Comparison of ENCODE assay signal across 22 cellular contexts in genomic region chr7:82395147-82395546, GRCh38. TPM values are rescaled to one million over a fixed set of nuclear protein-coding genes. Genes with fewer than 3 reads are reported as not detected.
A peak's percentile ranks its signal among the peaks of the same experiment; 100 is the strongest.
DNase-seq lines count a peak whose midpoint lies in the region; ATAC-seq and TF ChIP-seq lines count a peak whose summit lies in the region.
"Had no signal": no experiment of that assay in that cellular context is flagged by ENCODE, and none has a peak within 500 bp of the region (broad histone marks: within the 10 kb centered on the region; RNA-seq: fewer than 3 reads in every experiment).

No MANE protein-coding gene starts in this region.

- H3K27ac ChIP-seq in right cardiac atrium (ENCODE audit: low read length) (no peak overlapping the region), A673 (ENCODE audit: low read depth, low read length, poor library complexity, severe bottlenecking) (peak overlapping the region; percentile 80), psoas muscle (peak overlapping the region; percentile 67)
- H3K27ac ChIP-seq: 22Rv1; BLaER1 treated with 17β-estradiol and CSF1 and Interleukin-3, amounts not matched to agents 10 nM and 100 nM had no signal

- no peak overlapping the region for H3K4me3 ChIP-seq in right cardiac atrium (ENCODE audit: low read length)
- H3K4me3 ChIP-seq in A673 (ENCODE audit: low read depth, low read length, poor library complexity, severe bottlenecking) = no peak overlapping the region
- H3K4me3 ChIP-seq in adipocyte (ENCODE audit: low read length) = no peak overlapping the region
- H3K4me3 ChIP-seq in psoas muscle = no peak overlapping the region
- H3K4me3 ChIP-seq: BLaER1 treated with 17β-estradiol and CSF1 and Interleukin-3, amounts not matched to agents 10 nM and 100 nM; GM23338 had no signal

- H3K9ac ChIP-seq in adipocyte (ENCODE audit: low read length) = no peak overlapping the region
- H3K9ac ChIP-seq: BLaER1 treated with 17β-estradiol and CSF1 and Interleukin-3, amounts not matched to agents 10 nM and 100 nM had no signal

- no TSS peak for BruUV-seq in A673 (replicated peaks; lab: Mats Ljungman, UMichigan)

- DNase-seq in Right ventricle myocardium superior = no peak
- no peak for DNase-seq in right cardiac atrium
- no peak for DNase-seq in A673 (ENCODE audit: low spot score)
- DNase-seq in adipocyte (ENCODE audit: low read depth) = peak; percentile 15
- DNase-seq in psoas muscle = no peak
- DNase-seq in T-helper 2 cell = no peak
- DNase-seq in hypothalamus (lab: John Stamatoyannopoulos, UW) = no peak
- DNase-seq: ACHN; AML-193; BE2C; Calu3; CD4-positive, alpha-beta T cell; CD8-positive, alpha-beta memory T cell; DMS53; DMS79 treated with DMSO at 0.1 percent for 48 hours; GF-D8; H9 had no signal

- POLR2A ChIA-PET in A673 (lab: Charles Lee; ENCODE audit: low non-redundant PET) = no interaction called here

- H3K36me3 ChIP-seq in A673 (ENCODE audit: insufficient read depth, low read length, poor library complexity, severe bottlenecking) (no peaks in the 10 kb centered on the region), adipocyte (ENCODE audit: control insufficient read depth, insufficient read depth, low read length, severe bottlenecking) (no peaks in the 10 kb centered on the region), psoas muscle (ENCODE audit: insufficient read depth in 1 of 2, low read depth in 1 of 2) (no peaks in the 10 kb centered on the region)
- H3K36me3 ChIP-seq: BLaER1 treated with 17β-estradiol and CSF1 and Interleukin-3, amounts not matched to agents 10 nM and 100 nM had no signal

- TF ChIP-seq CTCF in A673 (conservative IDR thresholded peaks at IDR 0.05; ENCODE audit: low read depth, low read length) (no peak), psoas muscle (IDR thresholded peaks at IDR 0.05) (no peak)

- H3K27me3 ChIP-seq in right cardiac atrium (ENCODE audit: control insufficient read depth, insufficient read depth) (no peaks in the 10 kb centered on the region), A673 (replicated peaks; ENCODE audit: insufficient read depth, low read depth, low read length, poor library complexity) (no peaks in the 10 kb centered on the region), adipocyte (replicated peaks; ENCODE audit: control insufficient read depth, insufficient read depth, low read length) (no peaks in the 10 kb centered on the region), psoas muscle (ENCODE audit: insufficient read depth in 3 of 3, low read length in 2 of 3) (no peaks in the 10 kb centered on the region)
- H3K27me3 ChIP-seq: BE2C; BLaER1 treated with 17β-estradiol and CSF1 and Interleukin-3, amounts not matched to agents 10 nM and 100 nM had no signal

- H3K4me1 ChIP-seq in right cardiac atrium (ENCODE audit: control insufficient read depth, insufficient read depth, low read length) (no peaks in the 10 kb centered on the region), A673 (ENCODE audit: insufficient read depth, low read length, poor library complexity, severe bottlenecking) (peaks cover 72% of the 10 kb centered on the region), adipocyte (ENCODE audit: control insufficient read depth, insufficient read depth, low read length) (no peaks in the 10 kb centered on the region), psoas muscle (peaks cover 53% of the 10 kb centered on the region)
- H3K4me1 ChIP-seq: BLaER1 treated with 17β-estradiol and CSF1 and Interleukin-3, amounts not matched to agents 10 nM and 100 nM had no signal

- CTCF ChIA-PET in A673 (lab: Charles Lee) = no interaction called here

- WGBS in right cardiac atrium = 83% methylated on average over 4 of the region's 4 CpGs
- WGBS in psoas muscle, 3 donors = 42 to 59% (median 44%) methylated on average over 4 of the region's 4 CpGs

- peak; percentile 59 for ATAC-seq in Right ventricle myocardium superior (ENCODE audit: poor library complexity)
- no peak for ATAC-seq in right cardiac atrium
- peak; percentile 69 to 83 (median 76) for ATAC-seq in psoas muscle
- ATAC-seq in GM18907 (IDR thresholded peaks at IDR 0.05; ENCODE audit: unreplicated experiment) = no peak
- ATAC-seq: GM23338, HCT116 had no signal

- intact Hi-C loops in Right ventricle myocardium superior (cut with DNase I) (no loop called here), right cardiac atrium (cut with DNase I) (no loop called here), A673 (cut with micrococcal nuclease; ENCODE audit: unreplicated experiment) (no loop called here), psoas muscle (cut with DNase I) (no loop called here)

- H3K9me3 ChIP-seq in right cardiac atrium (ENCODE audit: control insufficient read depth, low read length) = no peaks in the 10 kb centered on the region
- no peaks in the 10 kb centered on the region for H3K9me3 ChIP-seq in A673 (ENCODE audit: low read depth, low read length, poor library complexity, severe bottlenecking)
- no peaks in the 10 kb centered on the region for H3K9me3 ChIP-seq in adipocyte (ENCODE audit: control insufficient read depth, low read length)
- H3K9me3 ChIP-seq in psoas muscle = no peaks in the 10 kb centered on the region
- H3K9me3 ChIP-seq: BE2C had no signal

RNA-seq across cellular contexts. Expression of gene CACNA2D1, which starts 48.4 kb away (rescaled TPM):
- total RNA-seq in Right ventricle myocardium superior = 38.5 TPM
- 10 to 100 TPM; 33.7 to 55.2 (median 46.3) TPM for total RNA-seq in right cardiac atrium
- 9.7 TPM for polyA plus RNA-seq in right cardiac atrium
- total RNA-seq in A673 (2021) = 47.7 and 49.1 TPM in 2 replicates
- total RNA-seq in psoas muscle = 100 to 1,000 TPM in 3 of 4 donors, 10 to 100 TPM in 1; 97.5 to 167 (median 127) TPM
- 10 to 100 TPM; 10.2 to 62.6 (median 19.8) TPM for polyA plus RNA-seq in psoas muscle
- total RNA-seq: CD4-positive, alpha-beta T cell; CD8-positive, alpha-beta memory T cell had no signal
- polyA plus RNA-seq: CD8-positive, alpha-beta memory T cell had no signal

Comparison
In these comparisons a context has a peak if more than half of its experiments do, and no peak if none do; other contexts are left out.
1. ATAC-seq: peak in Right ventricle myocardium superior (single experiment) and psoas muscle (4 of 4); none in right cardiac atrium (0 of 2) and GM18907 (single experiment).